ENCODE assay signal across 13 cellular contexts in the genomic region with DNA sequence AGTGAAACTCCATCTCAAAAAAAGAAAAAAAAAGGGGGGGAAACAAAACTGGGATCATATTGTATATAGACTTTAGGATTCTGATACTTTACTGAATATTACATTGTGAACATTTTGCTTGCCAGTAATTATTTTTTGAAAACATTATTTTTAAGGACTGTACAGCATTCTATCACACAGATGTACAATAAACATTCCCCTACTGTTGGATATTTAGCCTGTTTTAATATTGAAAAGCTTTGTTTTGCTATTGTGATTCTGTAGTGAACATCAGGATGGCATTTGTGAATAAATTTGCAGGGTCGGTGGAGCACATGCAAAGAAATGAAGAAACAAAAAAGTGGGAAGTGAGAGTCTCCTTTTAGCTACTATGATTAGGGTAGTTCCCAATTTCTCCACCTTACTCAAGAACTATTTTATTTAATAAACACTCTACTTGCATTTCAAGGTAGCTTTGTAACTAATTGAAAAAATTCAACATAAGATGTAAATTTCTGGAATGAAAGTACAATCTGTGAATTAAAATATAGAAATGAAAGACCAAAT.
"Had no signal": no experiment of that assay in that cellular context is flagged by ENCODE, and none has a peak within 500 bp of the region (broad histone marks: within the 10 kb centered on the region; RNA-seq: fewer than 3 reads in every experiment).

No MANE protein-coding gene starts in this region.

- H3K4me1 ChIP-seq: tibial artery, vagina had no signal

- H3K36me3 Mint-ChIP-seq: activated CD4-positive, alpha-beta memory T cell treated with anti-CD3 and anti-CD28 coated beads for 36 hours; naive B cell; stimulated activated effector memory CD8-positive, alpha-beta T cell treated with anti-CD3 and anti-CD28 coated beads, Interleukin-12 subunit alpha, Interleukin-12 subunit beta, amount 100 ng/mL, for 72 hours had no signal

- DNase-seq: activated CD4-positive, alpha-beta memory T cell treated with anti-CD3 and anti-CD28 coated beads for 36 hours; activated T-cell treated with anti-CD3 and anti-CD28 coated beads, Interleukin-2, amount 50 U/mL, for 72 hours; head of caudate nucleus; left colon; naive B cell; right cardiac atrium; small intestine; tibial artery had no signal

- H3K36me3 ChIP-seq: cardiac muscle cell, neutrophil, tibial artery, vagina had no signal

- H3K27me3 Mint-ChIP-seq: activated CD4-positive, alpha-beta memory T cell treated with anti-CD3 and anti-CD28 coated beads for 36 hours; naive B cell had no signal

- H3K27ac Mint-ChIP-seq: activated CD4-positive, alpha-beta memory T cell treated with anti-CD3 and anti-CD28 coated beads for 36 hours; activated T-cell treated with anti-CD3 and anti-CD28 coated beads, Interleukin-2, amount 50 U/mL, for 72 hours; stimulated activated effector memory CD8-positive, alpha-beta T cell treated with anti-CD3 and anti-CD28 coated beads, Interleukin-12 subunit alpha, Interleukin-12 subunit beta, amount 100 ng/mL, for 72 hours had no signal

- ATAC-seq: activated T-cell treated with anti-CD3 and anti-CD28 coated beads, Interleukin-2, amount 50 U/mL, for 72 hours; esophagus mucosa; left colon; right cardiac atrium; stimulated activated effector memory CD8-positive, alpha-beta T cell treated with anti-CD3 and anti-CD28 coated beads, Interleukin-12 subunit alpha, Interleukin-12 subunit beta, amount 100 ng/mL, for 72 hours had no signal

- H3K4me3 Mint-ChIP-seq: activated CD4-positive, alpha-beta memory T cell treated with anti-CD3 and anti-CD28 coated beads for 36 hours; activated T-cell treated with anti-CD3 and anti-CD28 coated beads, Interleukin-2, amount 50 U/mL, for 72 hours; stimulated activated effector memory CD8-positive, alpha-beta T cell treated with anti-CD3 and anti-CD28 coated beads, Interleukin-12 subunit alpha, Interleukin-12 subunit beta, amount 100 ng/mL, for 72 hours had no signal

- H3K27ac ChIP-seq: cardiac muscle cell, neutrophil, tibial artery, vagina had no signal

- H3K4me3 ChIP-seq: cardiac muscle cell, tibial artery, vagina had no signal

- H3K9me3 ChIP-seq: neutrophil, tibial artery, vagina had no signal

- H3K9me3 Mint-ChIP-seq: activated CD4-positive, alpha-beta memory T cell treated with anti-CD3 and anti-CD28 coated beads for 36 hours; stimulated activated effector memory CD8-positive, alpha-beta T cell treated with anti-CD3 and anti-CD28 coated beads, Interleukin-12 subunit alpha, Interleukin-12 subunit beta, amount 100 ng/mL, for 72 hours had no signal

- H3K27me3 ChIP-seq: cardiac muscle cell, neutrophil, tibial artery, vagina had no signal
